ENCODE assay signal across 8 cellular contexts in the genomic region with DNA sequence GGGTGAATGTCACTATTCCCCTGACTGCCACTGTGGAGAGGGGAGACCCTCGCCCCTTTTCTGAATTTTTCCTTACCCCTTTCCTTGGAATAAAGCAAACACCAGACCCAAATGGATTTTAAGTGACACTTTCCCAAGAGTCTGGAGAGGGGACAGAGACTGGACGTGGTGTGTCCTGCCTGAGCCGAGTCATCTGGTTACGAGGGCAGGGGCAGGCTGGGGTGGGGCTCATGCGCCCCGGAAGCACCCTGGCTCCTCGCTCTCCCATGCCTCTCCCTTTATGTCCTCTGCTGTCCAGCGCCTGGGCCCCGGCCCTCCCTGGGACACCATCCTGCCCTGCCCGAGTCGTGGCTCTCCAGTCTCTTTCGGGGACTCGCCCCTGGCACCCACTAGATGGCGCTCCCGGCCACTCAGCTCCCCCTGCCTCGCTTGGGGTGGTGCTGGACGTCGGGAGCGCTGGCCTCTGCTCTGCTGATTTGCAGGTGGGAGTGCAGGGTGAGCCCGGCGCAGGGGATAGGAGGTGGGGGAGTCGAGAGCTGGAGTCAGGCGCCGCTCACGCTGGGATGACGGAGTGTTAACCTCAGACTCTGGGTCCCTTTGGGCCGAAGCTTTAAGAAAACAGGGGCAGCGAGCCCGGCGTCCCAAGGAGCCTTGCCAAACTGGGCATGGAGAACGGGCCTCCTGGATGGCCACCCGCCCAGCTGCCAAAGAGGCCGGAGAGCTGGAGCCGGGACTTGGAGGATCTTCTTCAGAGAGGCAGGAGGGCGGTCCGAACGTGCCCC.
DNase-seq lines count a peak whose midpoint lies in the region; ATAC-seq and TF ChIP-seq lines count a peak whose summit lies in the region.

No MANE protein-coding gene starts in this region.

- H3K4me1 Mint-ChIP-seq in activated T-helper 2 cell treated with anti-CD3 and anti-CD28 coated beads, Interferon-gamma antibody, Interleukin-2, Interleukin-4, amounts not matched to agents 10 μg/mL and 5 μg/mL and 100 μg/mL, durations not matched to agents 14 hours and 24 hours and 36 hours (ENCODE audit: low read depth): peaks cover 15% of the 10 kb centered on the region
- H3K4me1 Mint-ChIP-seq in natural killer cell: peaks cover 14 to 19% of the 10 kb centered on the region in 2 donors
- H3K4me1 Mint-ChIP-seq in stimulated activated memory B cell treated with anti-CD40 and anti-IgM and Interleukin-4, amounts not matched to agents 10 μg/mL and 1 μg/mL and 100 μg/mL, for 72 hours: peaks cover 30% of the 10 kb centered on the region

- DNase-seq in GM03348 (ENCODE audit: low spot score) (peak; percentile 94), KG1 (lab: John Stamatoyannopoulos, UW) (peak; percentile 87), RPMI7951 (ENCODE audit: low read depth) (peak; percentile 62), fibroblast of the aortic adventitia (ENCODE audit: low read depth) (peak; percentile 58), natural killer cell (peak; percentile 72)
- DNase-seq in activated T-helper 2 cell treated with anti-CD3 and anti-CD28 coated beads, Interferon-gamma antibody, Interleukin-2, Interleukin-4, amounts not matched to agents 10 μg/mL and 5 μg/mL and 100 μg/mL, durations not matched to agents 14 hours and 24 hours and 36 hours (ENCODE audit: low spot score): peak; percentile 66

- intact Hi-C loops in activated T-helper 2 cell treated with anti-CD3 and anti-CD28 coated beads, Interferon-gamma antibody, Interleukin-2, Interleukin-4, amounts not matched to agents 10 μg/mL and 5 μg/mL and 100 μg/mL, durations not matched to agents 14 hours and 24 hours and 36 hours (cut with micrococcal nuclease): loop anchor here (2.0 kb wide), 1 partner anchor 204 kb away; no protein-coding TSS in a partner anchor
- intact Hi-C loops in natural killer cell (cut with micrococcal nuclease): loop anchor here (1.0 to 5.0 kb wide), 3 partner anchors 38 to 274 kb away; a partner anchor contains a TSS

- H3K4me3 Mint-ChIP-seq in activated T-helper 2 cell treated with anti-CD3 and anti-CD28 coated beads, Interferon-gamma antibody, Interleukin-2, Interleukin-4, amounts not matched to agents 10 μg/mL and 5 μg/mL and 100 μg/mL, durations not matched to agents 14 hours and 24 hours and 36 hours (ENCODE audit: low read depth): peak overlapping the region; percentile 68
- peak overlapping the region; percentile 79 for H3K4me3 Mint-ChIP-seq in natural killer cell
- H3K4me3 Mint-ChIP-seq in stimulated activated memory B cell treated with anti-CD40 and anti-IgM and Interleukin-4, amounts not matched to agents 10 μg/mL and 1 μg/mL and 100 μg/mL, for 72 hours: peak overlapping the region; percentile 80

- peak; percentile 80 to 85 (median 83) for ATAC-seq in natural killer cell
- ATAC-seq in stimulated activated memory B cell treated with anti-CD40 and anti-IgM and Interleukin-4, amounts not matched to agents 10 μg/mL and 1 μg/mL and 100 μg/mL, for 72 hours: peak; percentile 87
- no peak for ATAC-seq in GM18520 (IDR thresholded peaks at IDR 0.05; ENCODE audit: unreplicated experiment)

- H3K36me3 Mint-ChIP-seq in activated T-helper 2 cell treated with anti-CD3 and anti-CD28 coated beads, Interferon-gamma antibody, Interleukin-2, Interleukin-4, amounts not matched to agents 10 μg/mL and 5 μg/mL and 100 μg/mL, durations not matched to agents 14 hours and 24 hours and 36 hours (ENCODE audit: low read depth): no peaks in the 10 kb centered on the region
- no peaks in the 10 kb centered on the region for H3K36me3 Mint-ChIP-seq in natural killer cell
- no peaks in the 10 kb centered on the region for H3K36me3 Mint-ChIP-seq in stimulated activated memory B cell treated with anti-CD40 and anti-IgM and Interleukin-4, amounts not matched to agents 10 μg/mL and 1 μg/mL and 100 μg/mL, for 72 hours

- H3K9me3 Mint-ChIP-seq in activated T-helper 2 cell treated with anti-CD3 and anti-CD28 coated beads, Interferon-gamma antibody, Interleukin-2, Interleukin-4, amounts not matched to agents 10 μg/mL and 5 μg/mL and 100 μg/mL, durations not matched to agents 14 hours and 24 hours and 36 hours: no peaks in the 10 kb centered on the region
- H3K9me3 Mint-ChIP-seq in natural killer cell: no peaks in the 10 kb centered on the region
- H3K9me3 Mint-ChIP-seq in stimulated activated memory B cell treated with anti-CD40 and anti-IgM and Interleukin-4, amounts not matched to agents 10 μg/mL and 1 μg/mL and 100 μg/mL, for 72 hours: peaks cover 2% of the 10 kb centered on the region

- peak overlapping the region; percentile 40 for H3K4me3 ChIP-seq in fibroblast of the aortic adventitia (ENCODE audit: low read depth, low read length)

- H3K27me3 Mint-ChIP-seq in activated T-helper 2 cell treated with anti-CD3 and anti-CD28 coated beads, Interferon-gamma antibody, Interleukin-2, Interleukin-4, amounts not matched to agents 10 μg/mL and 5 μg/mL and 100 μg/mL, durations not matched to agents 14 hours and 24 hours and 36 hours (ENCODE audit: low read depth): peaks cover 21% of the 10 kb centered on the region
- peaks cover 5 to 17% of the 10 kb centered on the region in 2 donors for H3K27me3 Mint-ChIP-seq in natural killer cell (ENCODE audit: low read depth in 2 of 2)
- peaks cover 8% of the 10 kb centered on the region for H3K27me3 Mint-ChIP-seq in stimulated activated memory B cell treated with anti-CD40 and anti-IgM and Interleukin-4, amounts not matched to agents 10 μg/mL and 1 μg/mL and 100 μg/mL, for 72 hours

- TF ChIP-seq CTCF in fibroblast of the aortic adventitia (IDR thresholded peaks at IDR 0.05; ENCODE audit: insufficient read depth, low read length): peak; percentile 91
- TF ChIP-seq CTCF in natural killer cell (IDR thresholded peaks at IDR 0.05): peak; percentile 54

- no peak overlapping the region for H3K27ac Mint-ChIP-seq in activated T-helper 2 cell treated with anti-CD3 and anti-CD28 coated beads, Interferon-gamma antibody, Interleukin-2, Interleukin-4, amounts not matched to agents 10 μg/mL and 5 μg/mL and 100 μg/mL, durations not matched to agents 14 hours and 24 hours and 36 hours
- H3K27ac Mint-ChIP-seq in natural killer cell: peak overlapping the region in 1 of 2 donors; percentile 75
- H3K27ac Mint-ChIP-seq in stimulated activated memory B cell treated with anti-CD40 and anti-IgM and Interleukin-4, amounts not matched to agents 10 μg/mL and 1 μg/mL and 100 μg/mL, for 72 hours: peak overlapping the region; percentile 73
